ENCODE assay signal across 14 cellular contexts in the genomic region with DNA sequence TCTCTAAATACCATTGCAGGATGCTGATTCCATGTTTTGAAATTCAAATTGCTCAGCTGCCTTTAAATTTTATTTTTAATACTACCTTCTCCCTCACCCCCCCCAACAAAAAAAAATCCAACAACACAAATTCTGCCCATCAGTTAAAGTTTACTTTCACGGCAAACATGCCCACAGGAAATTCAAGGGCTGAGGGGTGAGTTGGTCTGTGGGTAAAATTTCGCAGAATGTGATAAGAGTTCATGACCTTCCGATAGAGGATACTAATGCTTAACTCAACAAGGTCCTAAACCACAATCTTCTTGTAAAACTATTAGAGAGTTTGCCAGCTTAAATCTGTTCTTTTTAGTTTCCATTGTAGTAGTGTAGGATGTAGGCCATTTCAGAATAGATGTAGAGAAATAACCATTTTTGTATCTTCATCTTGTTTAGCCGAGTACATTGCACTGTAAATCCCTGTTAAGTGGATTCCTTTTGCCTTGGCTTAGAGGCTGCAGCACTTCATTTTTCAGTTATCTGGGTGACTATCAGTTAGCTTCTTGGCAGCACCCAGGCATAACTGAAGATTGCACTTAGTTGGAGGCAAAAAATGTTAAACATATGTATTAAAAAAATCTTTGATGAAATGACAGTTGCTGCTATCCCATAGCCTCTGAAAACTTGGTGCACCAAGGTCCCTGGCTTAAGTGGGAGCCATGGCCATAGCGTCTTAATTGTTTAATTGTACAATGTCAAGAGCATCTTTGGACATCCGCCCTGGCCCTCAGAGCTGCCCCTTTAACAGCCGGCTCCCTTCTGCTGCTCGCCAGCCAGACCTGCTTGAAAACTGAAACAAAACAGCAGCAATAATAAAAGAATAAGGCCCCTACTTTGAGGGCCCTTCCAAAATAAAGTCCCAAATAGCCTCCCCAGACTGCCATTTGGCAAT.
DNase-seq lines count a peak whose midpoint lies in the region; ATAC-seq and TF ChIP-seq lines count a peak whose summit lies in the region.
"Had no signal": no experiment of that assay in that cellular context is flagged by ENCODE, and none has a peak within 500 bp of the region (broad histone marks: within the 10 kb centered on the region; RNA-seq: fewer than 3 reads in every experiment).

No MANE protein-coding gene starts in this region.

- H3K27me3 Mint-ChIP-seq in T-cell (peaks cover 44 to 50% of the 10 kb centered on the region in 2 donors), immature natural killer cell (ENCODE audit: low read depth in 3 of 3) (peaks cover 10 to 35% (median 27%) of the 10 kb centered on the region in 3 donors)

- H3K36me3 Mint-ChIP-seq in T-cell (no peaks in the 10 kb centered on the region), immature natural killer cell (no peaks in the 10 kb centered on the region)

- H3K9me3 ChIP-seq in cardiac muscle cell (ENCODE audit: low read depth) = no peaks in the 10 kb centered on the region
- H3K9me3 ChIP-seq in vagina = no peaks in the 10 kb centered on the region
- H3K9me3 ChIP-seq: ovary, suprapubic skin had no signal

- H3K36me3 ChIP-seq in cardiac muscle cell (no peaks in the 10 kb centered on the region), vagina (no peaks in the 10 kb centered on the region)
- H3K36me3 ChIP-seq: ovary, suprapubic skin had no signal

- TF ChIP-seq CTCF in cardiac muscle cell (IDR thresholded peaks at IDR 0.05; ENCODE audit: low read depth, low read length) = no peak
- no peak for TF ChIP-seq CTCF in vagina (IDR thresholded peaks at IDR 0.05)

- H3K9me3 Mint-ChIP-seq in T-cell = no peaks in the 10 kb centered on the region
- no peaks in the 10 kb centered on the region for H3K9me3 Mint-ChIP-seq in immature natural killer cell

- DNase-seq in cardiac muscle cell (ENCODE audit: low read depth in 1 of 2, low spot score in 1 of 2) (peak in 1 of 2 donors; percentile 21), Right ventricle myocardium inferior (ENCODE audit: missing footprints) (no peak), T-cell (no peak), immature natural killer cell (peak; percentile 66 to 73 (median 70)), superior temporal gyrus (ENCODE audit: extremely low spot score) (peak; percentile 24), vagina (ENCODE audit: extremely low spot score in 2 of 2) (no peak), NCI-H187 (lab: John Stamatoyannopoulos, UW) (no peak)
- DNase-seq: activated T-cell treated with anti-CD3 and anti-CD28 coated beads, Interleukin-2, amount 50 U/mL, for 1 hour; GDM1; kidney glomerular epithelial cell; NCI-H1417 treated with DMSO at 0.1 percent for 48 hours; ovary had no signal

- H3K27ac Mint-ChIP-seq in T-cell = peak overlapping the region in 1 of 2 donors; percentile 50
- H3K27ac Mint-ChIP-seq in immature natural killer cell = peak overlapping the region; percentile 91 to 97 (median 94)

- H3K4me3 Mint-ChIP-seq in T-cell = peak overlapping the region; percentile 9 to 82 (median 11)
- peak overlapping the region; percentile 93 to 100 (median 96) for H3K4me3 Mint-ChIP-seq in immature natural killer cell

- no peak overlapping the region for H3K4me3 ChIP-seq in cardiac muscle cell
- no peak overlapping the region for H3K4me3 ChIP-seq in vagina
- H3K4me3 ChIP-seq: ovary had no signal

- ATAC-seq in Right ventricle myocardium inferior (no peak), T-cell (replicated peaks in 1 of 4) (no peak), GM19455 (IDR thresholded peaks at IDR 0.05; ENCODE audit: unreplicated experiment) (no peak)

- H3K4me1 ChIP-seq in cardiac muscle cell (ENCODE audit: low read depth) (peaks cover 49% of the 10 kb centered on the region), vagina (peaks cover 29% of the 10 kb centered on the region)

- POLR2A ChIA-PET in T-cell (lab: Charles Lee) = no interaction called here

- H3K27me3 ChIP-seq in cardiac muscle cell (no peaks in the 10 kb centered on the region), vagina (no peaks in the 10 kb centered on the region)
- H3K27me3 ChIP-seq: ovary had no signal

- H3K27ac ChIP-seq in cardiac muscle cell (peak overlapping the region; percentile 80), vagina (no peak overlapping the region)
- H3K27ac ChIP-seq: ovary, suprapubic skin had no signal

- CTCF ChIA-PET in T-cell (lab: Charles Lee) = no interaction called here

- intact Hi-C loops in Right ventricle myocardium inferior (cut with DNase I) (no loop called here), vagina (cut with DNase I) (no loop called here)

- no peak for TF ChIP-seq POLR2A in vagina (IDR thresholded peaks at IDR 0.05)

- H3K4me1 Mint-ChIP-seq in T-cell (peaks cover 28 to 59% (median 39%) of the 10 kb centered on the region in 3 donors), immature natural killer cell (peaks cover 78 to 90% of the 10 kb centered on the region in 2 donors)

Comparison
In these comparisons a context has a peak if more than half of its experiments do, and no peak if none do; other contexts are left out.
1. DNase-seq: peak in immature natural killer cell (3 of 3) and superior temporal gyrus (single experiment); none in Right ventricle myocardium inferior (single experiment), T-cell (0 of 34), vagina (0 of 2) and NCI-H187 (0 of 2).